In genomic region chr22:39446239-39446721, GRCh38 we compare ENCODE assay signal across 9 cellular contexts. TPM values are rescaled to one million over a fixed set of nuclear protein-coding genes. Genes with fewer than 3 reads are reported as not detected.
A peak's percentile ranks its signal among the peaks of the same experiment; 100 is the strongest.
DNase-seq lines count a peak whose midpoint lies in the region; ATAC-seq and TF ChIP-seq lines count a peak whose summit lies in the region.
"Had no signal": no experiment of that assay in that cellular context is flagged by ENCODE, and none has a peak within 500 bp of the region (broad histone marks: within the 10 kb centered on the region; RNA-seq: fewer than 3 reads in every experiment).

No MANE protein-coding gene starts in this region.

- no peaks in the 10 kb centered on the region for H4K20me1 ChIP-seq in hepatocyte (ENCODE audit: insufficient read depth, poor library complexity, severe bottlenecking)

- ATAC-seq in GM19467 (IDR thresholded peaks at IDR 0.05; ENCODE audit: unreplicated experiment) (peak; percentile 38), HG03439 (IDR thresholded peaks at IDR 0.05; ENCODE audit: unreplicated experiment) (peak; percentile 37), GM18861 (IDR thresholded peaks at IDR 0.05; ENCODE audit: unreplicated experiment) (no peak)

- no peak overlapping the region for H3K4me3 ChIP-seq in hepatocyte
- no peak overlapping the region for H3K4me3 ChIP-seq in ascending aorta
- H3K4me3 ChIP-seq: left ventricle myocardium inferior had no signal

- peaks cover 11% of the 10 kb centered on the region for H3K4me1 ChIP-seq in hepatocyte (ENCODE audit: insufficient read depth)
- no peaks in the 10 kb centered on the region for H3K4me1 ChIP-seq in ascending aorta
- H3K4me1 ChIP-seq: left ventricle myocardium inferior had no signal

- H2AFZ ChIP-seq in hepatocyte, result no peak overlapping the region

- 58% methylated on average over 13 of the region's 13 CpGs for WGBS in hepatocyte (ENCODE audit: low lambda C conversion rate, missing lambda C conversion rate)

- intact Hi-C loops in ascending aorta (cut with DNase I), result no loop called here

- no peaks in the 10 kb centered on the region for H3K79me2 ChIP-seq in hepatocyte

- H3K4me2 ChIP-seq in hepatocyte, result no peak overlapping the region

- TF ChIP-seq CTCF in GM13976 (IDR thresholded peaks at IDR 0.05; ENCODE audit: borderline replicate concordance, control extremely low read depth, extremely low read depth, insufficient read depth, missing control alignments), result peak; percentile 3
- no peak for TF ChIP-seq CTCF in hepatocyte (IDR thresholded peaks at IDR 0.05; ENCODE audit: poor library complexity)
- TF ChIP-seq CTCF in ascending aorta (IDR thresholded peaks at IDR 0.05), result no peak

- in situ Hi-C loops in GM13976 (cut with MboI; ENCODE audit: low sequenced_read_pairs, unreplicated experiment), result no loop called here

- no peaks in the 10 kb centered on the region for H3K27me3 ChIP-seq in hepatocyte
- H3K27me3 ChIP-seq in ascending aorta, result no peaks in the 10 kb centered on the region

- H3K36me3 ChIP-seq in hepatocyte (replicated peaks; ENCODE audit: insufficient read depth, low read depth) (no peaks in the 10 kb centered on the region), ascending aorta (no peaks in the 10 kb centered on the region)
- H3K36me3 ChIP-seq: left ventricle myocardium inferior had no signal

- H3K9me3 ChIP-seq in hepatocyte (ENCODE audit: low read depth) (no peaks in the 10 kb centered on the region), ascending aorta (no peaks in the 10 kb centered on the region)
- H3K9me3 ChIP-seq: left ventricle myocardium inferior had no signal

- DNase-seq in GM13976 (ENCODE audit: low spot score) (peak; percentile 83), hepatocyte (ENCODE audit: low spot score) (peak; percentile 66), NCI-H1694 treated with DMSO at 0.1 percent for 48 hours (lab: John Stamatoyannopoulos, UW) (no peak), ascending aorta (ENCODE audit: low spot score in 2 of 2) (no peak), EL (no peak)
- DNase-seq: left ventricle myocardium inferior had no signal

- H3K9me2 ChIP-seq in hepatocyte (replicated peaks; ENCODE audit: insufficient read depth), result no peaks in the 10 kb centered on the region

- H3K27ac ChIP-seq in hepatocyte (peak overlapping the region; percentile 34), ascending aorta (no peak overlapping the region)
- H3K27ac ChIP-seq: left ventricle myocardium inferior had no signal

RNA-seq across cellular contexts. Expression of gene MGAT3, which starts 10.5 kb away (rescaled TPM):
- total RNA-seq in hepatocyte (20.0 and 22.3 TPM in 2 replicates), ascending aorta (9.8 TPM)
- 5.5 and 7.0 TPM in 2 replicates for polyA plus RNA-seq in hepatocyte

RNA-seq across cellular contexts. Expression of gene TAB1, which starts 46.7 kb away (rescaled TPM):
- total RNA-seq in hepatocyte, result 13.3 and 14.0 TPM in 2 replicates
- polyA plus RNA-seq in hepatocyte, result 8.6 and 10.7 TPM in 2 replicates
- total RNA-seq in ascending aorta, result 42.9 TPM

RNA-seq across cellular contexts. Expression of gene MIEF1, which starts 55.8 kb away (rescaled TPM):
- total RNA-seq in hepatocyte (25.8 and 31.8 TPM in 2 replicates), ascending aorta (22.5 TPM)
- polyA plus RNA-seq in hepatocyte, result 17.5 and 22.2 TPM in 2 replicates

Comparison
In these comparisons a context has a peak if more than half of its experiments do, and no peak if none do; other contexts are left out.
1. DNase-seq: peak in GM13976 (single experiment) and hepatocyte (single experiment); none in NCI-H1694 treated with DMSO at 0.1 percent for 48 hours (single experiment), ascending aorta (0 of 2) and EL (single experiment).